ENCODE assay signal across 25 cellular contexts in genomic region chr12:49797452-49797782, GRCh38.
"Had no signal": no experiment of that assay in that cellular context is flagged by ENCODE, and none has a peak within 500 bp of the region (broad histone marks: within the 10 kb centered on the region; RNA-seq: fewer than 3 reads in every experiment).

No MANE protein-coding gene starts in this region.

- H3K36me3 ChIP-seq: ovary, prostate gland had no signal

- H3K9me3 ChIP-seq: ascending aorta, esophagus muscularis mucosa, heart left ventricle, ovary, prostate gland, tibial nerve had no signal

- DNase-seq: activated CD4-positive, alpha-beta memory T cell treated with anti-CD3 and anti-CD28 coated beads, Interleukin-2, amount 10 ng/mL, durations not matched to agents 7 days and 5 days; activated CD4-positive, alpha-beta T cell treated with anti-CD3 and anti-CD28 coated beads for 1 hour; activated CD4-positive, alpha-beta T cell treated with anti-CD3 and anti-CD28 coated beads, Interleukin-2, amount 10 ng/mL, durations not matched to agents 7 days and 5 days; activated CD8-positive, alpha-beta memory T cell treated with anti-CD3 and anti-CD28 coated beads, Interleukin-2, amount 50 U/mL, for 48 hours; activated gamma-delta T cell; activated naive CD4-positive, alpha-beta T cell treated with anti-CD3 and anti-CD28 coated beads, Interleukin-2, amount 10 ng/mL, durations not matched to agents 7 days and 5 days; activated naive CD8-positive, alpha-beta T cell treated with anti-CD3 and anti-CD28 coated beads, Interleukin-2, amount 10 ng/mL, durations not matched to agents 7 days and 5 days; activated T-cell treated with anti-CD3 and anti-CD28 coated beads, Interleukin-2, amount 50 U/mL, for 24 hours; foreskin keratinocyte; heart left ventricle; hypothalamus; immature natural killer cell; kidney; midbrain; nephron progenitor cell; stimulated activated CD4-positive, alpha-beta T cell treated with anti-CD3 and anti-CD28 coated beads, Interleukin-2, amount 100 ng/mL, for 48 hours; stimulated activated naive CD4-positive, alpha-beta T cell treated with Interleukin-2 at 50 U/mL for 16 hours; T-helper 2 cell had no signal

- H3K4me3 ChIP-seq: ascending aorta, cardiac muscle cell, esophagus muscularis mucosa, heart left ventricle, ovary, prostate gland, tibial nerve had no signal

- H3K27me3 ChIP-seq: ascending aorta, cardiac muscle cell, esophagus muscularis mucosa, foreskin keratinocyte, heart left ventricle, ovary, tibial nerve had no signal

- ATAC-seq: foreskin keratinocyte, heart left ventricle, WTC11 had no signal

- H3K4me1 ChIP-seq: ascending aorta, foreskin keratinocyte, prostate gland had no signal

- H3K27ac ChIP-seq: ascending aorta, cardiac muscle cell, esophagus muscularis mucosa, foreskin keratinocyte, ovary, prostate gland had no signal
